ENCODE assay signal across 9 cellular contexts in genomic region chr3:49721861-49722781, GRCh38. TPM values are rescaled to one million over a fixed set of nuclear protein-coding genes. Genes with fewer than 3 reads are reported as not detected.
A peak's percentile ranks its signal among the peaks of the same experiment; 100 is the strongest.
DNase-seq lines count a peak whose midpoint lies in the region; TF ChIP-seq lines count a peak whose summit lies in the region.
"Had no signal": no experiment of that assay in that cellular context is flagged by ENCODE, and none has a peak within 500 bp of the region (broad histone marks: within the 10 kb centered on the region; RNA-seq: fewer than 3 reads in every experiment).

No MANE protein-coding gene starts in this region.

- peak in 1 of 3 donors; percentile 47 for DNase-seq in Peyer's patch
- no peak for DNase-seq in epithelial cell of proximal tubule (ENCODE audit: low read depth)
- DNase-seq in progenitor cell of endocrine pancreas (ENCODE audit: low spot score, unreplicated experiment) = peak; percentile 10
- no peak for DNase-seq in epidermal melanocyte (ENCODE audit: insufficient read length, low spot score)
- no peak for DNase-seq in NCI-H446 treated with DMSO at 0.1 percent for 48 hours (lab: John Stamatoyannopoulos, UW)
- no peak for DNase-seq in foreskin melanocyte
- DNase-seq in hippocampal formation (lab: John Stamatoyannopoulos, UW) = no peak
- DNase-seq: activated CD4-positive, alpha-beta T cell treated with anti-CD3 and anti-CD28 coated beads for 48 hours had no signal

- H3K9me3 ChIP-seq in Peyer's patch = no peaks in the 10 kb centered on the region

- TF ChIP-seq CTCF in Peyer's patch (IDR thresholded peaks at IDR 0.05) (no peak), epithelial cell of proximal tubule (conservative IDR thresholded peaks at IDR 0.05; ENCODE audit: low read depth, low read length) (no peak), progenitor cell of endocrine pancreas (IDR thresholded peaks at IDR 0.05; ENCODE audit: unreplicated experiment) (no peak)

- H3K36me3 ChIP-seq in Peyer's patch = peaks cover 0 to 30% (median 0%) of the 10 kb centered on the region in 3 donors

- peaks cover 3 to 75% (median 15%) of the 10 kb centered on the region in 4 donors for H3K4me1 ChIP-seq in Peyer's patch

- peaks cover 22% of the 10 kb centered on the region for H3K4me1 Mint-ChIP-seq in progenitor cell of endocrine pancreas (ENCODE audit: low read depth)

- H3K27ac ChIP-seq in Peyer's patch = peak overlapping the region in 3 of 4 donors; percentile 98 to 100 (median 99)

- no peak for TF ChIP-seq POLR2A in Peyer's patch (IDR thresholded peaks at IDR 0.05)

- H3K4me3 Mint-ChIP-seq in progenitor cell of endocrine pancreas (ENCODE audit: low read depth) = peak overlapping the region; percentile 92

- H3K4me3 ChIP-seq in GM08714 (ENCODE audit: low read length) (peak overlapping the region; percentile 96; the same call in 1 of the 2 replicates), Peyer's patch (peak overlapping the region in 1 of 4 donors; percentile 98), epithelial cell of proximal tubule (ENCODE audit: low read depth, low read length) (peak overlapping the region; percentile 99)

- H3K36me3 Mint-ChIP-seq in progenitor cell of endocrine pancreas (ENCODE audit: insufficient read depth) = no peaks in the 10 kb centered on the region

- H3K27ac Mint-ChIP-seq in progenitor cell of endocrine pancreas = peak overlapping the region; percentile 79

- no peaks in the 10 kb centered on the region for H3K27me3 ChIP-seq in Peyer's patch

- H3K27me3 Mint-ChIP-seq in progenitor cell of endocrine pancreas = no peaks in the 10 kb centered on the region

- H3K9me3 Mint-ChIP-seq in progenitor cell of endocrine pancreas (ENCODE audit: low read depth) = no peaks in the 10 kb centered on the region

RNA-seq across cellular contexts. Expression of gene GMPPB, which starts 1.6 kb away (rescaled TPM):
- total RNA-seq in Peyer's patch (10 to 100 TPM; 35.4 to 46.4 (median 40.7) TPM), epithelial cell of proximal tubule (50.4 and 88.9 TPM in 2 replicates), progenitor cell of endocrine pancreas (31.2 and 34.3 TPM in 2 replicates)

RNA-seq across cellular contexts. Expression of gene AMIGO3, which starts 2.6 kb away (rescaled TPM):
- total RNA-seq in Peyer's patch (1 to 10 TPM; 1.2 to 3.5 (median 2.9) TPM), epithelial cell of proximal tubule (0.07 and 0.86 TPM in 2 replicates), progenitor cell of endocrine pancreas (0.86 TPM in 1 of 2 replicates, not detected in the other)

RNA-seq across cellular contexts. Expression of gene RNF123, which starts 32.8 kb away (rescaled TPM):
- total RNA-seq in Peyer's patch = 100 to 1,000 TPM in 1 of 4 donors, 10 to 100 TPM in 3; 74.3 to 101 (median 84.3) TPM
- 18.0 and 19.0 TPM in 2 replicates for total RNA-seq in epithelial cell of proximal tubule
- total RNA-seq in progenitor cell of endocrine pancreas = 52.2 and 54.4 TPM in 2 replicates

RNA-seq across cellular contexts. Expression of gene MST1, which starts 32.8 kb away (rescaled TPM):
- total RNA-seq in Peyer's patch (100 to 1,000 TPM in 2 of 4 donors, 10 to 100 TPM in 2; 52.0 to 156 (median 93.3) TPM), epithelial cell of proximal tubule (4.3 and 5.5 TPM in 2 replicates), progenitor cell of endocrine pancreas (45.2 and 47.5 TPM in 2 replicates)

RNA-seq across cellular contexts. Expression of gene APEH, which starts 48.0 kb away (rescaled TPM):
- total RNA-seq in Peyer's patch = 100 to 1,000 TPM in 3 of 4 donors, 10 to 100 TPM in 1; 99.0 to 170 (median 119) TPM
- total RNA-seq in epithelial cell of proximal tubule = 126 and 199 TPM in 2 replicates
- 160 and 178 TPM in 2 replicates for total RNA-seq in progenitor cell of endocrine pancreas
